Comparison of ENCODE assay signal across 12 cellular contexts in the genomic region with DNA sequence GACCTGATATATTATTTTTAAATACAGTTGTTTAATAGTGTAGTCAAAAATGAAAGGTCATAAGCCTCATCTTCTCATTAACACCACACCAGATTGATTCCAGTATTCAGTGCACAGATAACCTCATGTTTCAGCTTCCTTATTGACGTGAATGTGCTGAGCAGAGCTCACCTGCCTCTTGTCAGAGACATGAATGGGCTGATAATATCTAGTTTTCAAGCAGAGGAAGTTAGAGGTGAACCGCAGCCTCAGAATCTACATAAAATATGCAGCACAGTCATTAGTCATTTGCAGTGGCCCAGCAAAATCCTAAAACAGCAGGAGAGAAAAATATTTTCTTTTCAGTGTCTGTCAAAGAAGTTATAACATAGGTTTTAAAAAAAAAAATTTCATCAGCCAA.
A peak's percentile ranks its signal among the peaks of the same experiment; 100 is the strongest.
DNase-seq lines count a peak whose midpoint lies in the region; ATAC-seq and TF ChIP-seq lines count a peak whose summit lies in the region.
"Had no signal": no experiment of that assay in that cellular context is flagged by ENCODE, and none has a peak within 500 bp of the region (broad histone marks: within the 10 kb centered on the region; RNA-seq: fewer than 3 reads in every experiment).

No MANE protein-coding gene starts in this region.

- H3K9me3 ChIP-seq in HAP-1 (no peaks in the 10 kb centered on the region), ascending aorta (no peaks in the 10 kb centered on the region)
- H3K9me3 ChIP-seq: stomach had no signal

- in situ Hi-C loops in HAP-1 (cut with MboI; ENCODE audit: low sequenced_read_pairs): no loop called here

- no peak overlapping the region for H3K27ac ChIP-seq in ascending aorta
- H3K27ac ChIP-seq: stomach had no signal

- H3K27me3 ChIP-seq in HAP-1 (ENCODE audit: low read depth) (no peaks in the 10 kb centered on the region), ascending aorta (no peaks in the 10 kb centered on the region)
- H3K27me3 ChIP-seq: stomach had no signal

- H3K36me3 ChIP-seq in HAP-1 (replicated peaks): no peaks in the 10 kb centered on the region
- H3K36me3 ChIP-seq in ascending aorta: no peaks in the 10 kb centered on the region

- H3K4me1 ChIP-seq in HAP-1 (no peaks in the 10 kb centered on the region), ascending aorta (no peaks in the 10 kb centered on the region)
- H3K4me1 ChIP-seq: stomach had no signal

- TF ChIP-seq CTCF in natural killer cell (IDR thresholded peaks at IDR 0.05) (no peak), ascending aorta (IDR thresholded peaks at IDR 0.05) (no peak)

- no peaks in the 10 kb centered on the region for H3K9me3 Mint-ChIP-seq in activated T-helper 2 cell treated with anti-CD3 and anti-CD28 coated beads, Interferon-gamma antibody, Interleukin-2, Interleukin-4, amounts not matched to agents 10 μg/mL and 5 μg/mL and 100 μg/mL, durations not matched to agents 14 hours and 24 hours and 36 hours
- no peaks in the 10 kb centered on the region for H3K9me3 Mint-ChIP-seq in natural killer cell

- peak in 1 of 3 donors; percentile 75 for ATAC-seq in natural killer cell
- ATAC-seq in HG02759 (IDR thresholded peaks at IDR 0.05; ENCODE audit: unreplicated experiment): no peak

- H3K27me3 Mint-ChIP-seq in activated T-helper 2 cell treated with anti-CD3 and anti-CD28 coated beads, Interferon-gamma antibody, Interleukin-2, Interleukin-4, amounts not matched to agents 10 μg/mL and 5 μg/mL and 100 μg/mL, durations not matched to agents 14 hours and 24 hours and 36 hours (ENCODE audit: low read depth): peaks cover 48% of the 10 kb centered on the region
- H3K27me3 Mint-ChIP-seq in natural killer cell (ENCODE audit: low read depth in 2 of 2): peaks cover 5 to 9% of the 10 kb centered on the region in 2 donors

- H3K4me3 Mint-ChIP-seq in activated T-helper 2 cell treated with anti-CD3 and anti-CD28 coated beads, Interferon-gamma antibody, Interleukin-2, Interleukin-4, amounts not matched to agents 10 μg/mL and 5 μg/mL and 100 μg/mL, durations not matched to agents 14 hours and 24 hours and 36 hours (ENCODE audit: low read depth): no peak overlapping the region
- H3K4me3 Mint-ChIP-seq in natural killer cell: peak overlapping the region; percentile 45

- intact Hi-C loops in activated T-helper 2 cell treated with anti-CD3 and anti-CD28 coated beads, Interferon-gamma antibody, Interleukin-2, Interleukin-4, amounts not matched to agents 10 μg/mL and 5 μg/mL and 100 μg/mL, durations not matched to agents 14 hours and 24 hours and 36 hours (cut with micrococcal nuclease): no loop called here
- intact Hi-C loops in natural killer cell (cut with micrococcal nuclease) (no loop called here), ascending aorta (cut with DNase I) (no loop called here)

- peaks cover 13% of the 10 kb centered on the region for H3K4me1 Mint-ChIP-seq in activated T-helper 2 cell treated with anti-CD3 and anti-CD28 coated beads, Interferon-gamma antibody, Interleukin-2, Interleukin-4, amounts not matched to agents 10 μg/mL and 5 μg/mL and 100 μg/mL, durations not matched to agents 14 hours and 24 hours and 36 hours (ENCODE audit: low read depth)
- H3K4me1 Mint-ChIP-seq in natural killer cell: peaks cover 28 to 47% of the 10 kb centered on the region in 2 donors

- peak; percentile 4 for DNase-seq in activated CD8-positive, alpha-beta memory T cell treated with anti-CD3 and anti-CD28 coated beads, Interleukin-2, amount 50 U/mL, for 24 hours (ENCODE audit: extremely low read depth)
- DNase-seq in activated CD8-positive, alpha-beta memory T cell treated with anti-CD3 and anti-CD28 coated beads for 24 hours: no peak
- DNase-seq in NCI-H1048 (lab: John Stamatoyannopoulos, UW) (peak; percentile 20), natural killer cell (no peak), HAP-1 (ENCODE audit: low spot score in 2 of 2) (no peak), ascending aorta (ENCODE audit: low spot score in 2 of 2) (no peak)
- DNase-seq in activated T-helper 2 cell treated with anti-CD3 and anti-CD28 coated beads, Interferon-gamma antibody, Interleukin-2, Interleukin-4, amounts not matched to agents 10 μg/mL and 5 μg/mL and 100 μg/mL, durations not matched to agents 14 hours and 24 hours and 36 hours (ENCODE audit: low spot score): peak; percentile 48
- DNase-seq: DMS153, IMR-90, NCI-H1694, stomach had no signal

- H3K27ac Mint-ChIP-seq in activated T-helper 2 cell treated with anti-CD3 and anti-CD28 coated beads, Interferon-gamma antibody, Interleukin-2, Interleukin-4, amounts not matched to agents 10 μg/mL and 5 μg/mL and 100 μg/mL, durations not matched to agents 14 hours and 24 hours and 36 hours: no peak overlapping the region
- no peak overlapping the region for H3K27ac Mint-ChIP-seq in natural killer cell

- no peak overlapping the region for H3K4me3 ChIP-seq in HAP-1
- no peak overlapping the region for H3K4me3 ChIP-seq in ascending aorta
- H3K4me3 ChIP-seq: stomach had no signal

- no peaks in the 10 kb centered on the region for H3K36me3 Mint-ChIP-seq in activated T-helper 2 cell treated with anti-CD3 and anti-CD28 coated beads, Interferon-gamma antibody, Interleukin-2, Interleukin-4, amounts not matched to agents 10 μg/mL and 5 μg/mL and 100 μg/mL, durations not matched to agents 14 hours and 24 hours and 36 hours (ENCODE audit: low read depth)
- H3K36me3 Mint-ChIP-seq in natural killer cell: no peaks in the 10 kb centered on the region

Comparison
In these comparisons a context has a peak if more than half of its experiments do, and no peak if none do; other contexts are left out.
1. DNase-seq: peak in activated CD8-positive, alpha-beta memory T cell treated with anti-CD3 and anti-CD28 coated beads, Interleukin-2, amount 50 U/mL, for 24 hours (single experiment), NCI-H1048 (single experiment) and activated T-helper 2 cell treated with anti-CD3 and anti-CD28 coated beads, Interferon-gamma antibody, Interleukin-2, Interleukin-4, amounts not matched to agents 10 μg/mL and 5 μg/mL and 100 μg/mL, durations not matched to agents 14 hours and 24 hours and 36 hours (single experiment); none in activated CD8-positive, alpha-beta memory T cell treated with anti-CD3 and anti-CD28 coated beads for 24 hours (single experiment), natural killer cell (single experiment), HAP-1 (0 of 2) and ascending aorta (0 of 2).